Comparison of ENCODE assay signal across 14 cellular contexts in genomic region chr1:111725192-111725591, GRCh38. TPM values are rescaled to one million over a fixed set of nuclear protein-coding genes. Genes with fewer than 3 reads are reported as not detected.
DNase-seq lines count a peak whose midpoint lies in the region; ATAC-seq and TF ChIP-seq lines count a peak whose summit lies in the region.
"Had no signal": no experiment of that assay in that cellular context is flagged by ENCODE, and none has a peak within 500 bp of the region (broad histone marks: within the 10 kb centered on the region; RNA-seq: fewer than 3 reads in every experiment).

No MANE protein-coding gene starts in this region.

- DNase-seq in left lobe of liver (ENCODE audit: low spot score): peak; percentile 40
- no peak for DNase-seq in sciatic nerve (ENCODE audit: low spot score)
- no peak for DNase-seq in HFFc6
- DNase-seq in mammary epithelial cell: no peak
- no peak for DNase-seq in HuH-7.5 (ENCODE audit: low spot score)
- DNase-seq: activated T-cell treated with anti-CD3 and anti-CD28 coated beads, Interleukin-2, amount 50 U/mL, for 4 hours; GM23248; NCI-H2029 had no signal

- H3K27ac ChIP-seq in cingulate gyrus (ENCODE audit: low read depth, low read length): peak overlapping the region; percentile 4
- H3K27ac ChIP-seq in mammary epithelial cell (ENCODE audit: insufficient read depth, low read depth, low read length): no peak overlapping the region
- H3K27ac ChIP-seq: BLaER1, GM23248 had no signal

- CTCF ChIA-PET in mammary epithelial cell (lab: Charles Lee; ENCODE audit: low non-redundant PET): no interaction called here

- no peaks in the 10 kb centered on the region for H3K27me3 ChIP-seq in mammary epithelial cell (ENCODE audit: insufficient read depth, low read length)
- H3K27me3 ChIP-seq: BLaER1 had no signal

- ATAC-seq in left lobe of liver: peak; percentile 59
- ATAC-seq in sciatic nerve: peak; percentile 46
- ATAC-seq in HG03378 (IDR thresholded peaks at IDR 0.05; ENCODE audit: unreplicated experiment): no peak
- ATAC-seq: activated T-cell treated with anti-CD3 and anti-CD28 coated beads, Interleukin-2, amount 50 U/mL, for 4 hours had no signal

- peaks cover 19% of the 10 kb centered on the region for H3K4me1 ChIP-seq in mammary epithelial cell (ENCODE audit: insufficient read depth, low read length)
- H3K4me1 ChIP-seq: BLaER1 had no signal

- peaks cover 14 to 21% (median 15%) of the 10 kb centered on the region in 3 donors for H3K4me1 Mint-ChIP-seq in IgD-negative memory B cell
- H3K4me1 Mint-ChIP-seq in HFFc6 (ENCODE audit: low read depth): peaks cover 20% of the 10 kb centered on the region

- intact Hi-C loops in sciatic nerve (cut with DNase I): loop anchor here (5.0 kb wide), 1 partner anchor 1718 kb away; no protein-coding TSS in a partner anchor
- intact Hi-C loops in mammary epithelial cell (cut with micrococcal nuclease): no loop called here

- H3K9me3 ChIP-seq in mammary epithelial cell (replicated peaks; ENCODE audit: insufficient read depth, low read length): no peaks in the 10 kb centered on the region
- H3K9me3 ChIP-seq: BLaER1 had no signal

- 31% methylated on average over 3 of the region's 5 CpGs for WGBS in mammary epithelial cell (ENCODE audit: low coverage, missing lambda C conversion rate)

- in situ Hi-C loops in mammary epithelial cell (cut with MboI; ENCODE audit: low sequenced_read_pairs in 2 of 2): no loop called here

- H3K4me3 Mint-ChIP-seq in IgD-negative memory B cell: no peak overlapping the region
- no peak overlapping the region for H3K4me3 Mint-ChIP-seq in HFFc6
- H3K4me3 Mint-ChIP-seq: activated T-cell treated with anti-CD3 and anti-CD28 coated beads, Interleukin-2, amount 50 U/mL, for 4 hours; dendritic cell treated with granulocyte-macrophage colony-stimulating factor and Interleukin-4, amounts not matched to agents 40 ng/mL and 50 ng/mL, for 4 days had no signal

- no peaks in the 10 kb centered on the region for H3K79me2 ChIP-seq in mammary epithelial cell (ENCODE audit: insufficient read depth, low read length)

- BruUV-seq in mammary epithelial cell (replicated peaks; lab: Mats Ljungman, UMichigan): no TSS peak

- no peak overlapping the region for H3K4me3 ChIP-seq in mammary epithelial cell (replicated peaks in 1 of 3; ENCODE audit: insufficient read depth in 1 of 3, low read depth in 2 of 3, low read length in 3 of 3)
- H3K4me3 ChIP-seq: BLaER1, GM23248, skin epidermis had no signal

- H3K36me3 Mint-ChIP-seq in IgD-negative memory B cell (no peaks in the 10 kb centered on the region), HFFc6 (ENCODE audit: low read depth) (no peaks in the 10 kb centered on the region)

- H3K9me3 Mint-ChIP-seq in IgD-negative memory B cell: no peaks in the 10 kb centered on the region
- no peaks in the 10 kb centered on the region for H3K9me3 Mint-ChIP-seq in HFFc6
- H3K9me3 Mint-ChIP-seq: activated T-cell treated with anti-CD3 and anti-CD28 coated beads, Interleukin-2, amount 50 U/mL, for 4 hours; dendritic cell treated with granulocyte-macrophage colony-stimulating factor and Interleukin-4, amounts not matched to agents 40 ng/mL and 50 ng/mL, for 4 days had no signal

- H3K4me2 ChIP-seq in mammary epithelial cell (ENCODE audit: insufficient read depth, low read depth, low read length): no peak overlapping the region
- H3K4me2 ChIP-seq: BLaER1 had no signal

- no peaks in the 10 kb centered on the region for H4K20me1 ChIP-seq in mammary epithelial cell (ENCODE audit: insufficient read depth, low read length)
- H4K20me1 ChIP-seq: BLaER1 had no signal

- no peaks in the 10 kb centered on the region for H3K27me3 Mint-ChIP-seq in IgD-negative memory B cell
- H3K27me3 Mint-ChIP-seq in HFFc6 (ENCODE audit: insufficient read depth): peaks cover 1% of the 10 kb centered on the region; the same call in 1 of the 2 replicates
- H3K27me3 Mint-ChIP-seq: dendritic cell treated with granulocyte-macrophage colony-stimulating factor and Interleukin-4, amounts not matched to agents 40 ng/mL and 50 ng/mL, for 4 days had no signal

- dilution Hi-C loops in mammary epithelial cell (cut with HindIII; ENCODE audit: low sequenced_read_pairs): no loop called here

- H3K27ac Mint-ChIP-seq in IgD-negative memory B cell (peak overlapping the region in 2 of 3 donors; percentile 31 to 43), HFFc6 (no peak overlapping the region)
- H3K27ac Mint-ChIP-seq: dendritic cell treated with granulocyte-macrophage colony-stimulating factor and Interleukin-4, amounts not matched to agents 40 ng/mL and 50 ng/mL, for 4 days had no signal

- no peak overlapping the region for H3K9ac ChIP-seq in mammary epithelial cell (ENCODE audit: insufficient read depth, low read length)
- H3K9ac ChIP-seq: BLaER1, GM23248 had no signal

- no peak overlapping the region for H2AFZ ChIP-seq in mammary epithelial cell (ENCODE audit: low read depth, low read length)
- H2AFZ ChIP-seq: GM23248 had no signal

- H3K36me3 ChIP-seq in mammary epithelial cell (ENCODE audit: insufficient read depth, low read length): no peaks in the 10 kb centered on the region
- H3K36me3 ChIP-seq: BLaER1 had no signal

- no peak for TF ChIP-seq CTCF in HFFc6 (IDR thresholded peaks at IDR 0.05)
- TF ChIP-seq CTCF in mammary epithelial cell (conservative IDR thresholded peaks at IDR 0.05 in 1 of 2, IDR thresholded peaks at IDR 0.05 in 1 of 2; ENCODE audit: extremely low read depth in 1 of 2, insufficient read depth in 1 of 2, low read depth in 1 of 2, low read length in 2 of 2): no peak

RNA-seq across cellular contexts. Expression of gene INKA2, which starts 14.0 kb away (rescaled TPM):
- 1.3 TPM for polyA plus RNA-seq in IgD-negative memory B cell
- total RNA-seq in left lobe of liver: 1.1 TPM
- 17.9 TPM for total RNA-seq in sciatic nerve
- total RNA-seq in HFFc6 (2021; fragmentation: NEBNext Ultra II Directional; extraction: Animal tissue kit (Norgen Biotek cat#: 25700)): 1 to 10 TPM; 1.7 to 3.5 (median 2.6) TPM
- 1 to 10 TPM; 4.2 to 8.9 TPM for total RNA-seq in mammary epithelial cell
- polyA plus RNA-seq in mammary epithelial cell: 2.1 TPM
- 7.3 TPM for polyA minus RNA-seq in mammary epithelial cell

RNA-seq across cellular contexts. Expression of gene DDX20, which starts 30.5 kb away (rescaled TPM):
- polyA plus RNA-seq in IgD-negative memory B cell: 12.2 TPM
- 3.2 TPM for total RNA-seq in left lobe of liver
- 9.7 TPM for total RNA-seq in sciatic nerve
- total RNA-seq in HFFc6 (2021; fragmentation: NEBNext Ultra II Directional; extraction: Animal tissue kit (Norgen Biotek cat#: 25700)): 10 to 100 TPM; 12.9 to 15.5 (median 13.9) TPM
- 10 to 100 TPM; 12.9 to 17.2 TPM for total RNA-seq in mammary epithelial cell
- 7.4 TPM for polyA plus RNA-seq in mammary epithelial cell
- 14.0 TPM for polyA minus RNA-seq in mammary epithelial cell
